Comparison of ENCODE assay signal across 16 cellular contexts in genomic region chr13:105153626-105154025, GRCh38.
DNase-seq lines count a peak whose midpoint lies in the region; ATAC-seq and TF ChIP-seq lines count a peak whose summit lies in the region.
"Had no signal": no experiment of that assay in that cellular context is flagged by ENCODE, and none has a peak within 500 bp of the region (broad histone marks: within the 10 kb centered on the region; RNA-seq: fewer than 3 reads in every experiment).

No MANE protein-coding gene starts in this region.

- no peak for ATAC-seq in WTC11
- ATAC-seq in T-cell (replicated peaks in 1 of 4): no peak

- no peaks in the 10 kb centered on the region for H3K9me3 ChIP-seq in adipocyte (ENCODE audit: control insufficient read depth, low read length)

- no peaks in the 10 kb centered on the region for H3K4me1 ChIP-seq in adipocyte (ENCODE audit: control insufficient read depth, insufficient read depth, low read length)

- H3K4me3 Mint-ChIP-seq in WTC11 (no peak overlapping the region), T-cell (no peak overlapping the region)
- H3K4me3 Mint-ChIP-seq: B cell; CD4-positive, alpha-beta T cell; H9; IgD-negative memory B cell had no signal

- H3K36me3 Mint-ChIP-seq in WTC11 (peaks cover 3% of the 10 kb centered on the region; the same call in 1 of the 2 replicates), T-cell (no peaks in the 10 kb centered on the region)
- H3K36me3 Mint-ChIP-seq: IgD-negative memory B cell had no signal

- H3K4me1 Mint-ChIP-seq in WTC11: peaks cover 8% of the 10 kb centered on the region
- H3K4me1 Mint-ChIP-seq in T-cell: no peaks in the 10 kb centered on the region
- H3K4me1 Mint-ChIP-seq: B cell, H9, IgD-negative memory B cell had no signal

- DNase-seq in EL (peak; percentile 5), adipocyte (ENCODE audit: low read depth) (peak; percentile 81), choroid plexus epithelial cell (ENCODE audit: low read depth) (peak; percentile 32), iris pigment epithelial cell (ENCODE audit: low read depth) (peak; percentile 51), WTC11 (ENCODE audit: low spot score) (no peak), T-cell (no peak), GM10248 (ENCODE audit: extremely low spot score) (no peak)
- DNase-seq: ACHN; C1 segment of cervical spinal cord; Calu3; CD4-positive, alpha-beta T cell; DMS 273 treated with DMSO at 0.1 percent for 48 hours; GOT3; H9 had no signal

- POLR2A ChIA-PET in WTC11 (lab: Charles Lee) (no interaction called here), T-cell (lab: Charles Lee) (no interaction called here), GM10248 (lab: Yijun Ruan, JAX) (no interaction called here)

- H3K9me3 Mint-ChIP-seq in WTC11: peaks cover 13% of the 10 kb centered on the region
- no peaks in the 10 kb centered on the region for H3K9me3 Mint-ChIP-seq in T-cell
- H3K9me3 Mint-ChIP-seq: CD4-positive, alpha-beta T cell; H9 had no signal

- H3K4me3 ChIP-seq in adipocyte (ENCODE audit: low read length) (no peak overlapping the region), choroid plexus epithelial cell (ENCODE audit: low read depth, low read length) (no peak overlapping the region)

- no peak overlapping the region for H3K27ac Mint-ChIP-seq in WTC11
- H3K27ac Mint-ChIP-seq in T-cell: no peak overlapping the region
- H3K27ac Mint-ChIP-seq: B cell; CD4-positive, alpha-beta T cell; H9; IgD-negative memory B cell had no signal

- TF ChIP-seq CTCF in choroid plexus epithelial cell (conservative IDR thresholded peaks at IDR 0.05; ENCODE audit: low read depth, low read length) (no peak), WTC11 (IDR thresholded peaks at IDR 0.05) (no peak), GM10248 (IDR thresholded peaks at IDR 0.05; ENCODE audit: control extremely low read depth, extremely low read depth, low read depth, missing control alignments) (no peak)

- CTCF ChIA-PET in WTC11 (lab: Charles Lee): no interaction called here
- CTCF ChIA-PET in T-cell (lab: Charles Lee): no interaction called here
- CTCF ChIA-PET in GM10248 (lab: Yijun Ruan, JAX): no interaction called here

- no peak overlapping the region for H3K9ac ChIP-seq in adipocyte (ENCODE audit: low read length)

- no peaks in the 10 kb centered on the region for H3K27me3 ChIP-seq in adipocyte (replicated peaks; ENCODE audit: control insufficient read depth, insufficient read depth, low read length)

- H3K27me3 Mint-ChIP-seq in WTC11 (ENCODE audit: low read depth) (no peaks in the 10 kb centered on the region), T-cell (peaks cover 4 to 11% of the 10 kb centered on the region in 2 donors)
- H3K27me3 Mint-ChIP-seq: IgD-negative memory B cell had no signal

- H3K36me3 ChIP-seq in adipocyte (ENCODE audit: control insufficient read depth, insufficient read depth, low read length, severe bottlenecking): no peaks in the 10 kb centered on the region

TF ChIP-seq in WTC11, 78 proteins besides CTCF, POLR2A, EP300 and RAD21:
- TF ChIP-seq ATF1 (CRISPR knock-in tag; IDR thresholded peaks at IDR 0.05) (no peak), USF2 (CRISPR knock-in tag; IDR thresholded peaks at IDR 0.05) (no peak), ZNF425 (CRISPR knock-in tag; conservative IDR thresholded peaks at IDR 0.05) (no peak), ZNF671 (CRISPR knock-in tag; IDR thresholded peaks at IDR 0.05) (no peak), TEAD4 (CRISPR knock-in tag; IDR thresholded peaks at IDR 0.05) (no peak), STAT6 (CRISPR knock-in tag; conservative IDR thresholded peaks at IDR 0.05; ENCODE audit: low read depth) (no peak), TEAD1 (CRISPR knock-in tag; IDR thresholded peaks at IDR 0.05) (no peak)

Comparison
In these comparisons a context has a peak if more than half of its experiments do, and no peak if none do; other contexts are left out.
1. DNase-seq: peak in EL (single experiment), adipocyte (single experiment), choroid plexus epithelial cell (single experiment) and iris pigment epithelial cell (single experiment); none in WTC11 (single experiment), T-cell (0 of 34) and GM10248 (single experiment).